In the genomic region with DNA sequence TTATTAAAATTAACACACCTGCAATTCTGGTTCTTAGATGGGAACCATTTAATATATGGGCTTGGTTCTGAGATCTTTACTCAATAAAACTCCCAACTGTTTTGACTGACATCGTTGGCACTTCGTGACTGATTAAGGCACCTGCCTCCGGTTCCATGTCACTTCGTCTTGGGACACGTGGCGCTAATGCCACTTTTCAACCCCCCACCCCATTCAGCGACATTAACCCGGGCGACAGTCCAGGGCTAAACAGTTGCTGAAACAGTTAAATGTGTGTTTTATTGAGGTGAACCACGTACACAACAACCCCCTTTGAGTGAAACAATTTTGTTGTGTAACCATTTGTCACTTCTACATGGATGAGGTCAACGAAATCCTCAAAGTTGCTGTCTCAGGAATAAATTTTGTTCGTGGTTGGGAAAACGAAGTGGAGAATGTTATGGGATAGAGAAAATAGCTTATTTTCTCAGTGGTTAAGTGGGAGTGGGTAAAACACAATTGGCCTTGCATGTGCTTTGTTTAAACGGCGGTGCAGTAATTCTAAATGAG, we compare ENCODE assay signal across 8 cellular contexts. TPM values are rescaled to one million over a fixed set of nuclear protein-coding genes. Genes with fewer than 3 reads are reported as not detected.
DNase-seq lines count a peak whose midpoint lies in the region; ATAC-seq, FAIRE-seq and TF ChIP-seq lines count a peak whose summit lies in the region.

No MANE protein-coding gene starts in this region.

- H3K27ac ChIP-seq in HEK293 (ENCODE audit: extremely low read depth, low read depth, low read length), result peak overlapping the region; percentile 96
- peak overlapping the region; percentile 99 for H3K27ac ChIP-seq in VCaP
- peak overlapping the region; percentile 95 to 99 for H3K27ac ChIP-seq in small intestine (ENCODE audit: low read depth in 1 of 2, low read length in 1 of 2)

- 43 to 50% (median 47%) methylated on average over 15 of the region's 15 CpGs for WGBS in small intestine, 3 donors

- no peaks in the 10 kb centered on the region for H3K27me3 ChIP-seq in small intestine (ENCODE audit: control insufficient read depth in 2 of 2, insufficient read depth in 2 of 2, low read length in 2 of 2)

- POLR2A ChIA-PET in HEK293 (lab: Yijun Ruan, JAX), result no interaction called here

- DNase-seq in globus pallidus (ENCODE audit: low spot score) (peak; percentile 28), small intestine (no peak), germinal center (ENCODE audit: low spot score) (no peak)
- DNase-seq in stimulated activated CD8-positive, alpha-beta memory T cell treated with anti-CD3 and anti-CD28 coated beads, Interleukin-4, amount 100 ng/mL, for 48 hours, result no peak

- CTCF ChIA-PET in HEK293 (lab: Yijun Ruan, JAX), result interaction anchor here (0.5 kb wide), 1 partner anchor 93 kb away, joined by 3 read pairs; no protein-coding TSS in a partner anchor

- TF ChIP-seq CTCF in HEK293 (tag by site-specific recombination; IDR thresholded peaks at IDR 0.05) (no peak), VCaP (conservative IDR thresholded peaks at IDR 0.05) (no peak)

- FAIRE-seq in small intestine (lab: Jason Lieb, UNC), result no peak

- H3K4me3 ChIP-seq in HEK293 (ENCODE audit: low read depth, low read length) (peak overlapping the region; percentile 65), small intestine (ENCODE audit: low read depth in 1 of 2, low read length in 2 of 2) (peak overlapping the region; percentile 49 to 74)

- ATAC-seq in HG03571 (IDR thresholded peaks at IDR 0.05; ENCODE audit: unreplicated experiment) (no peak), HG03342 (IDR thresholded peaks at IDR 0.05; ENCODE audit: unreplicated experiment) (no peak)

- H3K36me3 ChIP-seq in HEK293 (ENCODE audit: control insufficient read depth in 2 of 2, insufficient read depth in 1 of 2, low read length in 2 of 2), result no peaks in the 10 kb centered on the region
- no peaks in the 10 kb centered on the region for H3K36me3 ChIP-seq in small intestine (ENCODE audit: control insufficient read depth in 2 of 2, insufficient read depth in 2 of 2, low read length in 2 of 2)

- peaks cover 16% of the 10 kb centered on the region for H3K4me1 ChIP-seq in HEK293 (ENCODE audit: control insufficient read depth, insufficient read depth, low read length)
- H3K4me1 ChIP-seq in small intestine (ENCODE audit: control insufficient read depth in 2 of 2, insufficient read depth in 1 of 2, low read depth in 1 of 2, low read length in 1 of 2), result peaks cover 0 to 3% of the 10 kb centered on the region in 2 donors

- H3K9me3 ChIP-seq in HEK293 (ENCODE audit: control insufficient read depth, insufficient read depth, low read depth, low read length) (no peaks in the 10 kb centered on the region), small intestine (ENCODE audit: control insufficient read depth, low read depth) (no peaks in the 10 kb centered on the region)

TF ChIP-seq in HEK293, 187 proteins besides CTCF, POLR2A, EP300 and RAD21:
- TF ChIP-seq ZNF311 (tag by site-specific recombination; IDR thresholded peaks at IDR 0.05; ENCODE audit: borderline replicate concordance), result no peak
- TF ChIP-seq PRDM1 (tag by site-specific recombination; IDR thresholded peaks at IDR 0.05), result peak; percentile 79
- TF ChIP-seq ZNF585B (tag by site-specific recombination; IDR thresholded peaks at IDR 0.05), result 0 out of 2 replicates have a peak, but pooled peaks have one; percentile 3
- TF ChIP-seq ZNF501 (tag by site-specific recombination; IDR thresholded peaks at IDR 0.05), result peak; percentile 35; the same call in 1 of the 2 replicates
- TF ChIP-seq ZFHX2 (tag by site-specific recombination; conservative IDR thresholded peaks at IDR 0.05), result 0 out of 2 replicates have a peak, but pooled peaks have one; percentile 22
- TF ChIP-seq, protein P1, sequence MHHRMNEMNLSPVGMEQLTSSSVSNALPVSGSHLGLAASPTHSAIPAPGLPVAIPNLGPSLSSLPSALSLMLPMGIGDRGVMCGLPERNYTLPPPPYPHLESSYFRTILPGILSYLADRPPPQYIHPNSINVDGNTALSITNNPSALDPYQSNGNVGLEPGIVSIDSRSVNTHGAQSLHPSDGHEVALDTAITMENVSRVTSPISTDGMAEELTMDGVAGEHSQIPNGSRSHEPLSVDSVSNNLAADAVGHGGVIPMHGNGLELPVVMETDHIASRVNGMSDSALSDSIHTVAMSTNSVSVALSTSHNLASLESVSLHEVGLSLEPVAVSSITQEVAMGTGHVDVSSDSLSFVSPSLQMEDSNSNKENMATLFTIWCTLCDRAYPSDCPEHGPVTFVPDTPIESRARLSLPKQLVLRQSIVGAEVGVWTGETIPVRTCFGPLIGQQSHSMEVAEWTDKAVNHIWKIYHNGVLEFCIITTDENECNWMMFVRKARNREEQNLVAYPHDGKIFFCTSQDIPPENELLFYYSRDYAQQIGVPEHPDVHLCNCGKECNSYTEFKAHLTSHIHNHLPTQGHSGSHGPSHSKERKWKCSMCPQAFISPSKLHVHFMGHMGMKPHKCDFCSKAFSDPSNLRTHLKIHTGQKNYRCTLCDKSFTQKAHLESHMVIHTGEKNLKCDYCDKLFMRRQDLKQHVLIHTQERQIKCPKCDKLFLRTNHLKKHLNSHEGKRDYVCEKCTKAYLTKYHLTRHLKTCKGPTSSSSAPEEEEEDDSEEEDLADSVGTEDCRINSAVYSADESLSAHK (tag by site-specific recombination; IDR thresholded peaks at IDR 0.05), result 0 out of 2 replicates have a peak, but pooled peaks have one; percentile 9
TF ChIP-seq in HEK293: peak in this region for 5.

RNA-seq across cellular contexts. Expression of gene SLC38A2, which starts 9.9 kb away (rescaled TPM):
- 10 to 100 TPM; 27.8 to 69.4 (median 32.9) TPM for polyA plus RNA-seq in small intestine
